Comparison of ENCODE assay signal across 8 cellular contexts in the genomic region with DNA sequence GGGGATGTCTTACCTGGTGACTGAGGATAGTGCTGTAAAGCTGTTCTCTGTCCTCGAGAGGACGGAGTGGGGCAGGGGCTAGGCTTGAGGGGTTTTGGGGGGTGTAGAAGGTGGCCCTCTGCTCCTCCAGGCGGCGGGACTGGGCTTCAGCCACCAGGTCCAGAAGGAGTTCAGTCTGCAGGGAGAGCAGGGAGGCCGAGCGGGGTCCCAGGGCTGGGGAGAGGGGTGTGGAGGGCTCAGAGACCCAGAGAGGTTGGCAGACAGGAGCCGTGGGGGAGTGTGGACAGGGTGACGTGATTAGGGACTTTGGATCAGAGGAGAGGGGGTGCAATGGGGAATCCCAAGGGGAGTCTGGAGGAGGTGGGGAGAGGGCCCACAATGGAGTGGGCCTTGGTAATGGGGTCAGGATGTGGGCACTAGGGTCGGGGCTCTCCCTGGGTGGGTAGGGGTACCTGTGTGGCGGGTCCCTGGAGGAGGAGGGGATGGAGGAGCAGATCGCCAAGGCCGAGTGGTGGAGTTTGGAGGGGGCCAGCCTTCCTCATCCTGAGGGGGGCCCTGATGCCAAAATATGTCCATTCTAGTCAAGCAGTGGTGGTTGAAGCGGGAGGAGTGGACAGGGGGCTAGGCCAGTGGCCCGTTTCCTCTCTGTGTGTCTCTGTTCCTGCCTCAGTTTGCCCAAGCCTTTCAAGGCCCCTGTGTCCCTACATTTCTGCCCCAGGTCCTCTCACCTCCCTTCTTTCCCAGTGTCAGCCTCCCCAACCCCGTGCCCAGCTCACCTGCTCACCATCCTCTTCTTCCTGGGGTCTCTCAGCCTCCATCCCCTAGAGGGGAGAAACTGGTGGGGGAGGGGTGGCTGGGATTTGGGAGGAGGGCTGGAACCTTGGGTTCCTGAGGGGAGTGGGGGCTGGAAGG. TPM values are rescaled to one million over a fixed set of nuclear protein-coding genes. Genes with fewer than 3 reads are reported as not detected.
DNase-seq lines count a peak whose midpoint lies in the region; ATAC-seq and TF ChIP-seq lines count a peak whose summit lies in the region.

No MANE protein-coding gene starts in this region.

- TF ChIP-seq CTCF in GM12865 (IDR thresholded peaks at IDR 0.05; ENCODE audit: insufficient read depth, low read depth, low read length, missing control alignments) (no peak), SU-DHL-6 (IDR thresholded peaks at IDR 0.05; ENCODE audit: insufficient read depth, low read length, poor library complexity, severe bottlenecking) (no peak)

- H3K9me3 ChIP-seq in SU-DHL-6 (ENCODE audit: insufficient read depth, low read length) (no peaks in the 10 kb centered on the region), esophagus (ENCODE audit: control insufficient read depth in 2 of 2, insufficient read depth in 1 of 2, low read depth in 1 of 2, low read length in 1 of 2) (no peaks in the 10 kb centered on the region)

- H2AFZ ChIP-seq in SU-DHL-6 (ENCODE audit: low read depth, low read length, severe bottlenecking), result peak overlapping the region; percentile 66

- no peak for ATAC-seq in HG02884 (IDR thresholded peaks at IDR 0.05; ENCODE audit: unreplicated experiment)

- peak overlapping the region; percentile 95 for H3K4me2 ChIP-seq in SU-DHL-6 (ENCODE audit: low read depth, low read length, poor library complexity, severe bottlenecking)

- DNase-seq in GM12865 (ENCODE audit: low read depth) (peak; percentile 39), SKM-1 (lab: John Stamatoyannopoulos, UW; ENCODE audit: unreplicated experiment) (no peak), NCI-H526 treated with DMSO at 0.1 percent for 48 hours (lab: John Stamatoyannopoulos, UW) (no peak), NCI-H1436 treated with DMSO at 0.1 percent for 48 hours (lab: John Stamatoyannopoulos, UW) (no peak)

- H3K27me3 ChIP-seq in SU-DHL-6 (ENCODE audit: low read length) (no peaks in the 10 kb centered on the region), esophagus (ENCODE audit: control insufficient read depth in 1 of 2, insufficient read depth in 2 of 2, low read length in 2 of 2) (no peaks in the 10 kb centered on the region), rectal smooth muscle tissue (ENCODE audit: control insufficient read depth, insufficient read depth, low read length) (no peaks in the 10 kb centered on the region)

- no peaks in the 10 kb centered on the region for H3K36me3 ChIP-seq in SU-DHL-6 (ENCODE audit: low read length)
- peaks cover 0 to 6% of the 10 kb centered on the region in 2 donors for H3K36me3 ChIP-seq in esophagus (ENCODE audit: control insufficient read depth in 2 of 2, insufficient read depth in 2 of 2, low read length in 1 of 2)
- H3K36me3 ChIP-seq in rectal smooth muscle tissue (ENCODE audit: control insufficient read depth, insufficient read depth, low read length), result peaks cover 3% of the 10 kb centered on the region

- H3K4me3 ChIP-seq in GM12865 (ENCODE audit: low read depth, low read length) (peak overlapping the region; percentile 67), SU-DHL-6 (ENCODE audit: insufficient read depth, low read length, poor library complexity, severe bottlenecking) (peak overlapping the region; percentile 60), esophagus (ENCODE audit: low read depth in 1 of 2, low read length in 2 of 2) (peak overlapping the region; percentile 12 to 42), rectal smooth muscle tissue (ENCODE audit: low read length) (peak overlapping the region; percentile 82)

- no peaks in the 10 kb centered on the region for H4K20me1 ChIP-seq in SU-DHL-6 (ENCODE audit: low read depth, low read length)

- H3K9me2 ChIP-seq in SU-DHL-6 (replicated peaks; ENCODE audit: insufficient read depth, low read length), result no peaks in the 10 kb centered on the region

- peak overlapping the region; percentile 91 for H3K9ac ChIP-seq in SU-DHL-6 (ENCODE audit: low read length)
- peak overlapping the region; percentile 71 for H3K9ac ChIP-seq in rectal smooth muscle tissue (ENCODE audit: low read length)

- H3K27ac ChIP-seq in SU-DHL-6 (ENCODE audit: low read depth, low read length) (peak overlapping the region; percentile 87), esophagus (ENCODE audit: low read depth in 2 of 2, low read length in 1 of 2) (peak overlapping the region; percentile 80 to 85), rectal smooth muscle tissue (ENCODE audit: low read depth, low read length) (peak overlapping the region; percentile 59)

- 63 to 67% methylated on average over 13 to 15 of the region's 15 CpGs for whole genome bisulfite sequencing in esophagus, 2 donors

- peaks cover 3 to 13% of the 10 kb centered on the region in 2 donors for H3K4me1 ChIP-seq in esophagus (ENCODE audit: control insufficient read depth in 2 of 2, insufficient read depth in 2 of 2, low read length in 1 of 2)
- peaks cover 17% of the 10 kb centered on the region for H3K4me1 ChIP-seq in rectal smooth muscle tissue (ENCODE audit: control insufficient read depth, insufficient read depth, low read length)

- H3F3A ChIP-seq in SU-DHL-6 (ENCODE audit: insufficient read depth), result peaks cover 40% of the 10 kb centered on the region

- H3K79me2 ChIP-seq in SU-DHL-6 (ENCODE audit: insufficient read depth, low read length), result peaks cover 30% of the 10 kb centered on the region

RNA-seq across cellular contexts. Expression of a gene that starts 0.5 kb away (rescaled TPM):
- 1 to 10 TPM; 4.0 to 4.6 TPM for polyA plus RNA-seq in esophagus

RNA-seq across cellular contexts. Expression of a gene that starts 1.9 kb away (rescaled TPM):
- 10 to 100 TPM; 29.4 to 49.8 TPM for polyA plus RNA-seq in esophagus

RNA-seq across cellular contexts. Expression of a gene that starts 7.9 kb away (rescaled TPM):
- polyA plus RNA-seq in esophagus, result 1 to 10 TPM; 3.5 to 8.3 TPM

RNA-seq across cellular contexts. Expression of a gene that starts 13.7 kb away (rescaled TPM):
- 10 to 100 TPM; 36.3 to 44.9 TPM for polyA plus RNA-seq in esophagus

RNA-seq across cellular contexts. Expression of a gene that starts 16.1 kb away (rescaled TPM):
- polyA plus RNA-seq in esophagus, result 10 to 100 TPM; 15.3 to 18.3 TPM

Comparison
In these comparisons a context has a peak if more than half of its experiments do, and no peak if none do; other contexts are left out.
1. H3K4me3 ChIP-seq: peak in every context shown above with its lines; median percentile 82 in rectal smooth muscle tissue; 67 in GM12865; 60 in SU-DHL-6; 27 in esophagus.